2 cellular contexts compared by ENCODE assay signal in the genomic region with DNA sequence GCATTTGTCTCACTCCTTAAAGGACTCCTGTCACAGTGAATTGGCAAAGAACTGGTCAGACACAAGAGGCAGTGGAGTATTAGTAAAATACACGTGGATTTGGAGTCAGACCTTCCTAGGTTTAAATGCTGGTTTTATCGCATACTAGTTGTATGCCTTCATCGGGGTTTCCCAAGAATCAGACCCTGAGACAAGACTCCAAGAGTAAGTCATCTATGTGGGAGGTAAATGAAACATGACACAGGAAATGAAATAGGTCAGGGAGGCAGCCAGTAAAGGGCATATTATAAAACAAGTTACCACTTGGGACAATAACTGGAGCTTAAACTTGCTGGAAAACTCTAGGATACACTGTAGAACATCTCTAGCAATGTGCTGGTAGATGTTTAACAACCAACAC. TPM values are rescaled to one million over a fixed set of nuclear protein-coding genes. Genes with fewer than 3 reads are reported as not detected.
"Had no signal": no experiment of that assay in that cellular context is flagged by ENCODE, and none has a peak within 500 bp of the region (broad histone marks: within the 10 kb centered on the region; RNA-seq: fewer than 3 reads in every experiment).

No MANE protein-coding gene starts in this region.

RNA-seq across cellular contexts. Expression of a gene that starts 59.8 kb away (rescaled TPM):
- total RNA-seq: LHCN-M2, NCI-H460 had no signal
